ENCODE assay signal across 5 cellular contexts in the genomic region with DNA sequence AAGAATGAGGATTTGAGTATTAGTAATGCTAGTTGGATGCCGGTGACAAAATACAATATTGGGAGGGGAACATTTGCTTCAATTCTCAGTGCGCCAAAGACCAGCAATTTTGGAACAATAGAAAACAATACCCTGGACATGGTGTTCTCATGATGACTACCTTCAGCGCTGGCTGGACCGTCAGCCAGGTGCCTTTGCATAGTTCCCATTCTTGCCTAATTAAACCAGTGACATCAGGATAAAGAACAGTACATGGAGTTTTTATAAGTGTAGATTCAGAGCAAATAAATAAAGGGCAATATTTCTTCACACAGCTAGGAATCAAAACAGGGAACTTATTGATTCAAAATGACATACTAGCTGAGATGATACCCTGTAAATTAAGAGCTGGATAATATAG.
"Had no signal": no experiment of that assay in that cellular context is flagged by ENCODE, and none has a peak within 500 bp of the region (broad histone marks: within the 10 kb centered on the region; RNA-seq: fewer than 3 reads in every experiment).

No MANE protein-coding gene starts in this region.

- H3K27ac ChIP-seq: HL-60 had no signal

- H3K4me3 ChIP-seq: K562 had no signal

- DNase-seq: IMR-90, KBM-7, KG1 had no signal
